In the genomic region with DNA sequence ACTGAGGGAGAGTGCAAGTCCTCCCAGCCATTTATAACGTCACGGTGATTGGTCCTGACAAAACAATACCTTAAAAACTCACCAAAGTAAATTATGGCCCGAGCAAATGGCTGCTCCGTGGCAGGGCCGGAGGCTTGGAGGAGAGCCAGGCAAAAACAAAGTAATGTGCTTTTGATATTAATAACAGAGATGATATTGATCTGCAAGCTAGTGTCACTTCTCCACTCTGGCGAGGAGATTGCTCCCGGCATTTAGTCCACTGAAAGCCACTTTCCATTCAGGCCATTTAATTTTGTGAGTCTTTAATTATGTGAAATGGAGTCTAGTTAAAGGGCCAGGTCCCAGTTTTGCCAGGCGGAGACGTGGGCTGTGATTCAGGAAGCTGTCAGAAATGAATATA, we compare ENCODE assay signal across 30 cellular contexts.
"Had no signal": no experiment of that assay in that cellular context is flagged by ENCODE, and none has a peak within 500 bp of the region (broad histone marks: within the 10 kb centered on the region; RNA-seq: fewer than 3 reads in every experiment).

No MANE protein-coding gene starts in this region.

- H3K4me3 Mint-ChIP-seq: activated naive CD4-positive, alpha-beta T cell treated with anti-CD3 and anti-CD28 coated beads for 36 hours; activated naive CD8-positive, alpha-beta T cell treated with anti-CD3 and anti-CD28 coated beads for 36 hours; immature natural killer cell; naive thymus-derived CD8-positive, alpha-beta T cell; T-helper 1 cell treated with Interleukin-12 subunit alpha and Interleukin-12 subunit beta and Interleukin-4 antibody, amounts not matched to agents 30 μg/mL and 1 μg/mL, for 36 hours had no signal

- H3K27me3 ChIP-seq: adrenal gland, body of pancreas, testis, transverse colon had no signal

- H3K27ac ChIP-seq: adrenal gland, body of pancreas, gastroesophageal sphincter, skin epidermis, testis, transverse colon, WERI-Rb-1 had no signal

- H3K36me3 Mint-ChIP-seq: activated naive CD8-positive, alpha-beta T cell treated with anti-CD3 and anti-CD28 coated beads for 36 hours; immature natural killer cell; naive thymus-derived CD8-positive, alpha-beta T cell had no signal

- H3K9me3 ChIP-seq: adrenal gland, body of pancreas, testis, transverse colon had no signal

- H3K4me1 Mint-ChIP-seq: activated naive CD8-positive, alpha-beta T cell treated with anti-CD3 and anti-CD28 coated beads for 36 hours; immature natural killer cell; naive thymus-derived CD8-positive, alpha-beta T cell had no signal

- H3K4me1 ChIP-seq: adrenal gland, body of pancreas, testis, transverse colon had no signal

- H3K9me3 Mint-ChIP-seq: activated naive CD4-positive, alpha-beta T cell treated with anti-CD3 and anti-CD28 coated beads for 36 hours; immature natural killer cell; T-helper 1 cell treated with Interleukin-12 subunit alpha and Interleukin-12 subunit beta and Interleukin-4 antibody, amounts not matched to agents 30 μg/mL and 1 μg/mL, for 36 hours had no signal

- H3K36me3 ChIP-seq: adrenal gland, gastroesophageal sphincter, transverse colon, WERI-Rb-1 had no signal

- DNase-seq: activated CD4-positive, alpha-beta T cell treated with anti-CD3 and anti-CD28 coated beads for 48 hours; activated CD4-positive, alpha-beta T cell treated with anti-CD3 and anti-CD28 coated beads, Interleukin-2, amount 50 U/mL, for 48 hours; activated CD8-positive, alpha-beta memory T cell treated with anti-CD3 and anti-CD28 coated beads for 24 hours; activated effector memory CD4-positive, alpha-beta T cell treated with anti-CD3 and anti-CD28 coated beads, Interleukin-2, amount 50 U/mL, for 16 hours; activated naive CD4-positive, alpha-beta T cell treated with anti-CD3 and anti-CD28 coated beads for 36 hours; activated naive CD8-positive, alpha-beta T cell treated with anti-CD3 and anti-CD28 coated beads for 36 hours; adrenal gland; aorta; body of pancreas; dermis blood vessel endothelial cell; effector CD8-positive, alpha-beta T cell; head of caudate nucleus; hypothalamus; immature natural killer cell; kidney; left colon; midbrain; naive thymus-derived CD8-positive, alpha-beta T cell; stimulated activated CD4-positive, alpha-beta T cell treated with anti-CD3 and anti-CD28 coated beads, Interleukin-12 subunit alpha, Interleukin-12 subunit beta, amount 100 ng/mL, for 4 hours; stimulated activated CD4-positive, alpha-beta T cell treated with anti-CD3 and anti-CD28 coated beads, Interleukin-4, amount 100 ng/mL, for 1 hour; stimulated activated naive CD8-positive, alpha-beta T cell treated with anti-CD3 and anti-CD28 coated beads, Interleukin-15, Interleukin-2, amounts not matched to agents 100 U/mL and 50 U/mL, for 24 hours; T-helper 9 cell; testis; transverse colon; WERI-Rb-1 had no signal

- H3K27ac Mint-ChIP-seq: activated naive CD4-positive, alpha-beta T cell treated with anti-CD3 and anti-CD28 coated beads for 36 hours; activated naive CD8-positive, alpha-beta T cell treated with anti-CD3 and anti-CD28 coated beads for 36 hours; immature natural killer cell; naive thymus-derived CD8-positive, alpha-beta T cell; T-helper 1 cell treated with Interleukin-12 subunit alpha and Interleukin-12 subunit beta and Interleukin-4 antibody, amounts not matched to agents 30 μg/mL and 1 μg/mL, for 36 hours had no signal

- ATAC-seq: activated CD4-positive, CD25-positive, alpha-beta regulatory T cell treated with anti-CD3 and anti-CD28 coated beads, Interleukin-2, amount 50 U/mL, for 24 hours; body of pancreas; gastroesophageal sphincter; left colon; naive thymus-derived CD8-positive, alpha-beta T cell; sciatic nerve; stimulated activated naive CD8-positive, alpha-beta T cell treated with anti-CD3 and anti-CD28 coated beads, Interleukin-15, Interleukin-2, amounts not matched to agents 100 U/mL and 50 U/mL, for 24 hours had no signal

- H3K4me3 ChIP-seq: adrenal gland, body of pancreas, gastroesophageal sphincter, skin epidermis, testis, transverse colon had no signal
